14 cellular contexts compared by ENCODE assay signal in genomic region chr18:61949946-61950345, GRCh38. TPM values are rescaled to one million over a fixed set of nuclear protein-coding genes. Genes with fewer than 3 reads are reported as not detected.
DNase-seq lines count a peak whose midpoint lies in the region; ATAC-seq and TF ChIP-seq lines count a peak whose summit lies in the region.
"Had no signal": no experiment of that assay in that cellular context is flagged by ENCODE, and none has a peak within 500 bp of the region (broad histone marks: within the 10 kb centered on the region; RNA-seq: fewer than 3 reads in every experiment).

No MANE protein-coding gene starts in this region.

- no peak for TF ChIP-seq CTCF in osteocyte (IDR thresholded peaks at IDR 0.05)
- TF ChIP-seq CTCF in stomach (IDR thresholded peaks at IDR 0.05): no peak
- no peak for TF ChIP-seq CTCF in GM13976 (IDR thresholded peaks at IDR 0.05; ENCODE audit: borderline replicate concordance, control extremely low read depth, extremely low read depth, insufficient read depth, missing control alignments)

- peaks cover 0 to 14% (median 0%) of the 10 kb centered on the region in 4 donors for H3K4me1 ChIP-seq in stomach

- H3K27me3 Mint-ChIP-seq in osteocyte (ENCODE audit: unreplicated experiment): no peaks in the 10 kb centered on the region

- H3K27me3 ChIP-seq in stomach: no peaks in the 10 kb centered on the region

- no peaks in the 10 kb centered on the region for H3K9me3 ChIP-seq in stomach

- H3K4me3 Mint-ChIP-seq in osteocyte (ENCODE audit: unreplicated experiment): no peak overlapping the region
- H3K4me3 Mint-ChIP-seq: activated T-helper 1 cell treated with anti-CD3 and anti-CD28 coated beads, Interleukin-12 subunit alpha, Interleukin-12 subunit beta, Interleukin-2, Interleukin-4 antibody, amounts not matched to agents 30 ng/mL and 10 ng/mL and 1 ng/mL, durations not matched to agents 14 hours and 24 hours and 36 hours had no signal

- intact Hi-C loops in stomach (cut with DNase I; ENCODE audit: low total_unique reads): no loop called here

- TF ChIP-seq POLR2A in stomach (IDR thresholded peaks at IDR 0.05): no peak

- in situ Hi-C loops in GM13976 (cut with MboI; ENCODE audit: low sequenced_read_pairs, unreplicated experiment): no loop called here

- peak overlapping the region; percentile 63 for H3K27ac Mint-ChIP-seq in osteocyte (ENCODE audit: unreplicated experiment)
- H3K27ac Mint-ChIP-seq: activated T-helper 1 cell treated with anti-CD3 and anti-CD28 coated beads, Interleukin-12 subunit alpha, Interleukin-12 subunit beta, Interleukin-2, Interleukin-4 antibody, amounts not matched to agents 30 ng/mL and 10 ng/mL and 1 ng/mL, durations not matched to agents 14 hours and 24 hours and 36 hours had no signal

- H3K27ac ChIP-seq in stomach: no peak overlapping the region

- DNase-seq in ELF-1 (ENCODE audit: low read depth, low spot score): peak; percentile 18
- no peak for DNase-seq in osteocyte (ENCODE audit: extremely low spot score, unreplicated experiment)
- DNase-seq in T-helper 1 cell: no peak
- no peak for DNase-seq in stomach
- DNase-seq in GM13976 (ENCODE audit: low spot score): no peak
- DNase-seq: activated CD4-positive, alpha-beta T cell treated with anti-CD3 and anti-CD28 coated beads for 1 hour; NCI-H1105 treated with DMSO at 0.1 percent for 48 hours; NCI-H526 treated with DMSO at 0.1 percent for 48 hours; stimulated activated CD4-positive, alpha-beta T cell treated with anti-CD3 and anti-CD28 coated beads, Interleukin-4, amount 100 ng/mL, for 24 hours; stimulated activated naive CD4-positive, alpha-beta T cell treated with Interleukin-2 at 50 U/mL for 16 hours had no signal

- no peaks in the 10 kb centered on the region for H3K9me3 Mint-ChIP-seq in osteocyte (ENCODE audit: unreplicated experiment)
- H3K9me3 Mint-ChIP-seq: activated T-helper 1 cell treated with anti-CD3 and anti-CD28 coated beads, Interleukin-12 subunit alpha, Interleukin-12 subunit beta, Interleukin-2, Interleukin-4 antibody, amounts not matched to agents 30 ng/mL and 10 ng/mL and 1 ng/mL, durations not matched to agents 14 hours and 24 hours and 36 hours had no signal

- peaks cover 69% of the 10 kb centered on the region for H3K4me1 Mint-ChIP-seq in osteocyte (ENCODE audit: unreplicated experiment)

- ATAC-seq in SK-N-SH treated with all-trans-retinoic acid at 6 μM for 48 hours (peak; percentile 32), esophagus mucosa (peak; percentile 88), GM19463 (IDR thresholded peaks at IDR 0.05; ENCODE audit: unreplicated experiment) (no peak)

- no peak for TF ChIP-seq EP300 in stomach (IDR thresholded peaks at IDR 0.05)

- no peaks in the 10 kb centered on the region for H3K36me3 Mint-ChIP-seq in osteocyte (ENCODE audit: unreplicated experiment)

- H3K4me3 ChIP-seq in stomach: no peak overlapping the region

- no peaks in the 10 kb centered on the region for H3K36me3 ChIP-seq in stomach

- 71 to 84% (median 78%) methylated on average over 10 of the region's 10 CpGs for WGBS in stomach, 5 donors

TF ChIP-seq in SK-N-SH treated with all-trans-retinoic acid at 6 μM for 48 hours, 23 proteins besides CTCF, POLR2A, EP300 and RAD21 (continues in another document):
- no peak for TF ChIP-seq PPARA (CRISPR knock-in tag; IDR thresholded peaks at IDR 0.05; ENCODE audit: borderline replicate concordance)
- TF ChIP-seq BACH2 (CRISPR knock-in tag; IDR thresholded peaks at IDR 0.05; ENCODE audit: borderline replicate concordance): no peak
- TF ChIP-seq OSR1 (CRISPR knock-in tag; IDR thresholded peaks at IDR 0.05): no peak
- no peak for TF ChIP-seq ISL1 (CRISPR knock-in tag; IDR thresholded peaks at IDR 0.05)
- TF ChIP-seq TSHZ2 (CRISPR knock-in tag; IDR thresholded peaks at IDR 0.05): no peak
- TF ChIP-seq PATZ1 (CRISPR knock-in tag; IDR thresholded peaks at IDR 0.05; ENCODE audit: borderline replicate concordance): no peak
- no peak for TF ChIP-seq TOX (CRISPR knock-in tag; IDR thresholded peaks at IDR 0.05; ENCODE audit: borderline replicate concordance)
- no peak for TF ChIP-seq CSRNP3 (CRISPR knock-in tag; IDR thresholded peaks at IDR 0.05)
- no peak for TF ChIP-seq SNAI2 (CRISPR knock-in tag; IDR thresholded peaks at IDR 0.05)
- TF ChIP-seq POU6F1 (CRISPR knock-in tag; IDR thresholded peaks at IDR 0.05; ENCODE audit: borderline replicate concordance, low read depth): no peak
- TF ChIP-seq CREB5 (CRISPR knock-in tag; IDR thresholded peaks at IDR 0.05; ENCODE audit: low read depth): no peak
- no peak for TF ChIP-seq ZFP3 (CRISPR knock-in tag; IDR thresholded peaks at IDR 0.05)
- no peak for TF ChIP-seq ZC3H10 (CRISPR knock-in tag; IDR thresholded peaks at IDR 0.05)

RNA-seq across cellular contexts. Expression of gene RNF152, which starts 57.1 kb away (rescaled TPM):
- total RNA-seq in esophagus mucosa (7.7 TPM), osteocyte (70.0 and 76.4 TPM in 2 replicates), stomach (10 to 100 TPM; 15.2 to 99.9 (median 55.2) TPM)
- 1 to 10 TPM; 1.4 to 7.3 (median 6.4) TPM for polyA plus RNA-seq in stomach
